Comparison of ENCODE assay signal across 7 cellular contexts in genomic region chr12:12009749-12010276, GRCh38.
DNase-seq lines count a peak whose midpoint lies in the region; ATAC-seq and TF ChIP-seq lines count a peak whose summit lies in the region.
"Not testable (repeated sequence)": the region's sequence is repeated elsewhere in the genome, so short reads cannot be mapped to it uniquely, and the experiment has no call there.

No MANE protein-coding gene starts in this region.

- not testable (repeated sequence) for H4K20me1 ChIP-seq in KMS-11 (ENCODE audit: insufficient read depth)

- not testable (repeated sequence) for H3K27me3 Mint-ChIP-seq in activated B cell treated with CpG ODN at 0.5 μM for 24 hours; activated naive CD4-positive, alpha-beta T cell treated with anti-CD3 and anti-CD28 coated beads, Interleukin-2, amount 10 ng/mL, durations not matched to agents 7 days and 5 days

- H3K4me2 ChIP-seq in KMS-11, result peak overlapping the region; percentile 88

- POLR2A ChIA-PET in activated B cell treated with CpG ODN at 0.5 μM for 24 hours (lab: Charles Lee), result interaction anchor here (0.6 to 3.2 kb wide), 16 partner anchors 12 to 687 kb away, joined by 3 to 24 read pairs (median 6); partner anchors contain the start of genes BORCS5 and ETV6

- H3K9me3 ChIP-seq in duodenal mucosa (ENCODE audit: control insufficient read depth in 1 of 2, low read length in 2 of 2); mucosa of rectum (ENCODE audit: control insufficient read depth in 2 of 2, low read length in 2 of 2): not testable (repeated sequence)

- not testable (repeated sequence) for H3K9me3 Mint-ChIP-seq in activated B cell treated with CpG ODN at 0.5 μM for 24 hours; activated naive CD4-positive, alpha-beta T cell treated with anti-CD3 and anti-CD28 coated beads, Interleukin-2, amount 10 ng/mL, durations not matched to agents 7 days and 5 days

- not testable (repeated sequence) for DNase-seq in activated B cell treated with CpG ODN at 0.5 μM for 24 hours; activated naive CD4-positive, alpha-beta T cell treated with anti-CD3 and anti-CD28 coated beads, Interleukin-2, amount 10 ng/mL, durations not matched to agents 7 days and 5 days
- peak; percentile 44 for DNase-seq in stimulated activated CD4-positive, alpha-beta T cell treated with anti-CD3 and anti-CD28 coated beads, Interleukin-15, amount 100 ng/mL, for 24 hours

- peaks cover 60% of the 10 kb centered on the region for H3K4me1 Mint-ChIP-seq in activated B cell treated with CpG ODN at 0.5 μM for 24 hours
- peaks cover 85% of the 10 kb centered on the region for H3K4me1 Mint-ChIP-seq in activated naive CD4-positive, alpha-beta T cell treated with anti-CD3 and anti-CD28 coated beads, Interleukin-2, amount 10 ng/mL, durations not matched to agents 7 days and 5 days

- not testable (repeated sequence) for H3K36me3 ChIP-seq in KMS-11 (ENCODE audit: insufficient read depth); duodenal mucosa (ENCODE audit: control insufficient read depth in 1 of 2, insufficient read depth in 2 of 2, low read length in 2 of 2); mucosa of rectum (ENCODE audit: control insufficient read depth in 2 of 2, insufficient read depth in 2 of 2, low read length in 2 of 2)

- H3K4me3 Mint-ChIP-seq in activated B cell treated with CpG ODN at 0.5 μM for 24 hours, result peak overlapping the region; percentile 78
- peak overlapping the region; percentile 68 for H3K4me3 Mint-ChIP-seq in activated naive CD4-positive, alpha-beta T cell treated with anti-CD3 and anti-CD28 coated beads, Interleukin-2, amount 10 ng/mL, durations not matched to agents 7 days and 5 days

- not testable (repeated sequence) for H3K79me2 ChIP-seq in KMS-11 (ENCODE audit: insufficient read depth, low read depth)

- H2AFZ ChIP-seq in KMS-11 (ENCODE audit: low read depth), result 0 out of 2 replicates have a peak overlapping the region, but pooled peaks have one; percentile 45

- H3K27ac Mint-ChIP-seq in activated B cell treated with CpG ODN at 0.5 μM for 24 hours, result peak overlapping the region; percentile 81
- H3K27ac Mint-ChIP-seq in activated naive CD4-positive, alpha-beta T cell treated with anti-CD3 and anti-CD28 coated beads, Interleukin-2, amount 10 ng/mL, durations not matched to agents 7 days and 5 days, result peak overlapping the region; percentile 98

- H3K27me3 ChIP-seq in KMS-11 (ENCODE audit: insufficient read depth, low read depth); duodenal mucosa (ENCODE audit: control insufficient read depth in 1 of 2, insufficient read depth in 2 of 2, low read length in 2 of 2); mucosa of rectum (ENCODE audit: control insufficient read depth in 2 of 2, insufficient read depth in 2 of 2, low read length in 2 of 2): not testable (repeated sequence)

- CTCF ChIA-PET in activated B cell treated with CpG ODN at 0.5 μM for 24 hours (lab: Charles Lee), result interaction anchor here (0.9 to 3.1 kb wide), 3 partner anchors 23 to 429 kb away, joined by 3 to 26 read pairs (median 9); partner anchors contain the start of gene ETV6
- CTCF ChIA-PET in activated naive CD4-positive, alpha-beta T cell treated with anti-CD3 and anti-CD28 coated beads, Interleukin-2, amount 10 ng/mL, durations not matched to agents 7 days and 5 days (lab: Charles Lee), result interaction anchor here (0.8 to 4.0 kb wide), 18 partner anchors 9 to 464 kb away, joined by 3 to 61 read pairs (median 5); no protein-coding TSS in a partner anchor

- H3K4me3 ChIP-seq in KMS-11 (IDR thresholded peaks at IDR 0.05; ENCODE audit: insufficient read depth, low read depth, low read length), result not testable (repeated sequence)
- peak overlapping the region; percentile 17 to 60 for H3K4me3 ChIP-seq in duodenal mucosa (ENCODE audit: low read depth in 1 of 2, low read length in 2 of 2)
- peak overlapping the region; percentile 1 to 23 for H3K4me3 ChIP-seq in mucosa of rectum (ENCODE audit: low read length in 2 of 2)

- H3K27ac ChIP-seq in KMS-11 (peak overlapping the region; percentile 40), mucosa of rectum (ENCODE audit: low read depth in 2 of 2, low read length in 2 of 2) (peak overlapping the region in 1 of 2 donors; percentile 48)
- H3K27ac ChIP-seq in duodenal mucosa (ENCODE audit: low read depth, low read length), result not testable (repeated sequence)

- H3K9ac ChIP-seq in KMS-11 (peak overlapping the region; percentile 37), mucosa of rectum (ENCODE audit: low read depth in 1 of 2, low read length in 2 of 2) (peak overlapping the region in 1 of 2 donors; percentile 24)
- H3K9ac ChIP-seq in duodenal mucosa (ENCODE audit: low read depth in 1 of 2, low read length in 2 of 2), result not testable (repeated sequence)

- not testable (repeated sequence) for TF ChIP-seq CTCF in KMS-11 (conservative IDR thresholded peaks at IDR 0.05; ENCODE audit: low read depth, low read length); activated B cell treated with CpG ODN at 0.5 μM for 24 hours (IDR thresholded peaks at IDR 0.05)

- peaks cover 56% of the 10 kb centered on the region for H3K4me1 ChIP-seq in KMS-11 (ENCODE audit: low read depth, poor library complexity, severe bottlenecking)
- peaks cover 16 to 17% of the 10 kb centered on the region in 2 donors for H3K4me1 ChIP-seq in duodenal mucosa (ENCODE audit: control insufficient read depth in 1 of 2, insufficient read depth in 2 of 2, low read length in 2 of 2)
- peaks cover 12 to 14% of the 10 kb centered on the region in 2 donors for H3K4me1 ChIP-seq in mucosa of rectum (ENCODE audit: control insufficient read depth in 2 of 2, insufficient read depth in 2 of 2, low read length in 2 of 2)

- ATAC-seq in GM19328 (IDR thresholded peaks at IDR 0.05; ENCODE audit: unreplicated experiment), result peak; percentile 5
- ATAC-seq in activated B cell treated with CpG ODN at 0.5 μM for 24 hours (ENCODE audit: low read depth), result not testable (repeated sequence)

- intact Hi-C loops in activated B cell treated with CpG ODN at 0.5 μM for 24 hours (cut with micrococcal nuclease), result loop anchor here (1.0 to 10.0 kb wide), 7 partner anchors 23 to 361 kb away; partner anchors contain the start of gene ETV6

- H3K36me3 Mint-ChIP-seq in activated B cell treated with CpG ODN at 0.5 μM for 24 hours (ENCODE audit: low read depth), result not testable (repeated sequence)
- peaks cover 23% of the 10 kb centered on the region for H3K36me3 Mint-ChIP-seq in activated naive CD4-positive, alpha-beta T cell treated with anti-CD3 and anti-CD28 coated beads, Interleukin-2, amount 10 ng/mL, durations not matched to agents 7 days and 5 days
